ENCODE assay signal across 25 cellular contexts in genomic region chr10:48450811-48451466, GRCh38.
A peak's percentile ranks its signal among the peaks of the same experiment; 100 is the strongest.
DNase-seq lines count a peak whose midpoint lies in the region; ATAC-seq and TF ChIP-seq lines count a peak whose summit lies in the region.
"Had no signal": no experiment of that assay in that cellular context is flagged by ENCODE, and none has a peak within 500 bp of the region (broad histone marks: within the 10 kb centered on the region; RNA-seq: fewer than 3 reads in every experiment).

No MANE protein-coding gene starts in this region.

- H2BK12ac ChIP-seq in neuronal stem cell (ENCODE audit: low read length): no peak overlapping the region

- no peaks in the 10 kb centered on the region for H3K9me3 ChIP-seq in esophagus muscularis mucosa
- no peaks in the 10 kb centered on the region for H3K9me3 ChIP-seq in neuronal stem cell (replicated peaks in 1 of 2; ENCODE audit: control insufficient read depth in 2 of 2, insufficient read depth in 1 of 2, low read depth in 1 of 2, low read length in 2 of 2)
- H3K9me3 ChIP-seq: heart right ventricle, left ventricle myocardium inferior, right lobe of liver had no signal

- ATAC-seq in stimulated activated memory B cell treated with anti-CD40 and anti-IgM and Interleukin-4, amounts not matched to agents 10 μg/mL and 1 μg/mL and 100 μg/mL, for 72 hours: no peak
- ATAC-seq: right lobe of liver had no signal

- WGBS in esophagus muscularis mucosa: 93% methylated on average over 9 of the region's 39 CpGs
- WGBS in neuronal stem cell (ENCODE audit: extremely low coverage in 2 of 2, insufficient read length in 2 of 2, insufficient replicate concordance in 1 of 2), 2 donors: no CpG with 5 or more reads among the region's 39 CpGs

- no peak overlapping the region for H3K4ac ChIP-seq in neuronal stem cell (ENCODE audit: low read length)

- H3K4me2 ChIP-seq in neuronal stem cell (ENCODE audit: insufficient read depth, low read length, poor library complexity, severe bottlenecking): no peak overlapping the region

- H3K27ac ChIP-seq in esophagus muscularis mucosa (replicated peaks in 1 of 4) (no peak overlapping the region), neuronal stem cell (replicated peaks; ENCODE audit: low read length) (no peak overlapping the region)
- H3K27ac ChIP-seq: heart right ventricle, left ventricle myocardium inferior, right lobe of liver, SK-N-MC had no signal

- peak overlapping the region; percentile 99 for H3K14ac ChIP-seq in neuronal stem cell (ENCODE audit: low read length)

- in situ Hi-C loops in GM13976 (cut with MboI; ENCODE audit: low sequenced_read_pairs, unreplicated experiment): no loop called here

- H3K4me3 ChIP-seq in esophagus muscularis mucosa (no peak overlapping the region), neuronal stem cell (ENCODE audit: low read length in 2 of 2) (no peak overlapping the region)
- H3K4me3 ChIP-seq: heart right ventricle, left ventricle myocardium inferior, right lobe of liver, SK-N-MC had no signal

- H2AK5ac ChIP-seq in neuronal stem cell (ENCODE audit: low read depth, low read length): no peak overlapping the region

- H3K4me1 Mint-ChIP-seq in stimulated activated memory B cell treated with anti-CD40 and anti-IgM and Interleukin-4, amounts not matched to agents 10 μg/mL and 1 μg/mL and 100 μg/mL, for 72 hours: no peaks in the 10 kb centered on the region

- H3K9me3 Mint-ChIP-seq in stimulated activated memory B cell treated with anti-CD40 and anti-IgM and Interleukin-4, amounts not matched to agents 10 μg/mL and 1 μg/mL and 100 μg/mL, for 72 hours: no peaks in the 10 kb centered on the region
- H3K9me3 Mint-ChIP-seq: activated naive CD8-positive, alpha-beta T cell treated with anti-CD3 and anti-CD28 coated beads, Interleukin-2, amount 10 ng/mL, durations not matched to agents 7 days and 5 days; CD4-positive, alpha-beta T cell; central memory CD8-positive, alpha-beta T cell; nephron progenitor cell had no signal

- H4K8ac ChIP-seq in neuronal stem cell (ENCODE audit: low read depth, low read length): no peak overlapping the region

- H3K27me3 ChIP-seq in esophagus muscularis mucosa (no peaks in the 10 kb centered on the region), neuronal stem cell (ENCODE audit: control insufficient read depth in 3 of 3, insufficient read depth in 3 of 3, low read depth in 1 of 3, low read length in 3 of 3) (no peaks in the 10 kb centered on the region)
- H3K27me3 ChIP-seq: heart right ventricle, right lobe of liver had no signal

- H3K4me3 Mint-ChIP-seq in stimulated activated memory B cell treated with anti-CD40 and anti-IgM and Interleukin-4, amounts not matched to agents 10 μg/mL and 1 μg/mL and 100 μg/mL, for 72 hours: no peak overlapping the region
- H3K4me3 Mint-ChIP-seq: activated naive CD8-positive, alpha-beta T cell treated with anti-CD3 and anti-CD28 coated beads, Interleukin-2, amount 10 ng/mL, durations not matched to agents 7 days and 5 days; CD4-positive, alpha-beta T cell; central memory CD8-positive, alpha-beta T cell; nephron progenitor cell had no signal

- H2BK5ac ChIP-seq in neuronal stem cell (ENCODE audit: low read length): no peak overlapping the region

- TF ChIP-seq POLR2A in esophagus muscularis mucosa (IDR thresholded peaks at IDR 0.05; ENCODE audit: low read depth): no peak

- no peak overlapping the region for H2BK15ac ChIP-seq in neuronal stem cell (ENCODE audit: low read length)

- no peak overlapping the region for H2BK120ac ChIP-seq in neuronal stem cell (ENCODE audit: low read depth, low read length)

- no peak overlapping the region for H2AFZ ChIP-seq in neuronal stem cell (ENCODE audit: low read length)

- H3K36me3 Mint-ChIP-seq in stimulated activated memory B cell treated with anti-CD40 and anti-IgM and Interleukin-4, amounts not matched to agents 10 μg/mL and 1 μg/mL and 100 μg/mL, for 72 hours: no peaks in the 10 kb centered on the region
- H3K36me3 Mint-ChIP-seq: activated naive CD8-positive, alpha-beta T cell treated with anti-CD3 and anti-CD28 coated beads, Interleukin-2, amount 10 ng/mL, durations not matched to agents 7 days and 5 days had no signal

- H3K36me3 ChIP-seq in esophagus muscularis mucosa: peaks cover 0 to 5% (median 0%) of the 10 kb centered on the region in 4 donors
- H3K36me3 ChIP-seq in neuronal stem cell (replicated peaks in 1 of 2; ENCODE audit: control insufficient read depth in 2 of 2, insufficient read depth in 2 of 2, low read length in 2 of 2): no peaks in the 10 kb centered on the region
- H3K36me3 ChIP-seq: left ventricle myocardium inferior, right lobe of liver had no signal

- H4K91ac ChIP-seq in neuronal stem cell (ENCODE audit: low read depth, low read length, poor library complexity): no peak overlapping the region

- intact Hi-C loops in esophagus muscularis mucosa (cut with DNase I): no loop called here

- peak; percentile 50 for DNase-seq in D341Med (ENCODE audit: low spot score)
- peak; percentile 26 for DNase-seq in GM13976 (ENCODE audit: low spot score)
- DNase-seq in esophagus muscularis mucosa (ENCODE audit: extremely low spot score): peak; percentile 87
- DNase-seq in neuronal stem cell (ENCODE audit: low spot score): no peak
- no peak for DNase-seq in NCI-H2196 (lab: John Stamatoyannopoulos, UW; ENCODE audit: unreplicated experiment)
- DNase-seq in T-helper 2 cell: no peak
- no peak for DNase-seq in middle frontal gyrus (ENCODE audit: extremely low spot score, low spot score)
- DNase-seq: dermis blood vessel endothelial cell; DMS153; heart right ventricle; Karpas-422; left ventricle myocardium inferior; midbrain; NCI-H146; NCI-H2171; NCI-H526; nephron progenitor cell; stimulated activated CD4-positive, alpha-beta T cell treated with anti-CD3 and anti-CD28 coated beads, Interleukin-15, amount 100 ng/mL, for 24 hours; trophoblast cell had no signal

- peaks cover 45% of the 10 kb centered on the region for H3K27me3 Mint-ChIP-seq in stimulated activated memory B cell treated with anti-CD40 and anti-IgM and Interleukin-4, amounts not matched to agents 10 μg/mL and 1 μg/mL and 100 μg/mL, for 72 hours
- H3K27me3 Mint-ChIP-seq: activated naive CD8-positive, alpha-beta T cell treated with anti-CD3 and anti-CD28 coated beads, Interleukin-2, amount 10 ng/mL, durations not matched to agents 7 days and 5 days; CD4-positive, alpha-beta T cell had no signal

- TF ChIP-seq CTCF in GM13976 (IDR thresholded peaks at IDR 0.05; ENCODE audit: borderline replicate concordance, control extremely low read depth, extremely low read depth, insufficient read depth, missing control alignments) (no peak), esophagus muscularis mucosa (IDR thresholded peaks at IDR 0.05) (no peak)

- no peak for TF ChIP-seq EP300 in esophagus muscularis mucosa (IDR thresholded peaks at IDR 0.05)

- H3K18ac ChIP-seq in neuronal stem cell (ENCODE audit: low read length): peak overlapping the region; percentile 57

- H3K23ac ChIP-seq in neuronal stem cell (ENCODE audit: low read depth, low read length, poor library complexity): no peak overlapping the region

- peak overlapping the region; percentile 77 for H3K9ac ChIP-seq in neuronal stem cell (ENCODE audit: low read depth, low read length, poor library complexity)

- peaks cover 4% of the 10 kb centered on the region for H3K79me1 ChIP-seq in neuronal stem cell (ENCODE audit: low read depth, low read length)

- H3K4me1 ChIP-seq in esophagus muscularis mucosa (no peaks in the 10 kb centered on the region), neuronal stem cell (ENCODE audit: control insufficient read depth in 2 of 2, insufficient read depth in 1 of 2, low read depth in 1 of 2, low read length in 2 of 2) (no peaks in the 10 kb centered on the region)
- H3K4me1 ChIP-seq: heart right ventricle, left ventricle myocardium inferior, right lobe of liver had no signal

- no peak overlapping the region for H3K27ac Mint-ChIP-seq in stimulated activated memory B cell treated with anti-CD40 and anti-IgM and Interleukin-4, amounts not matched to agents 10 μg/mL and 1 μg/mL and 100 μg/mL, for 72 hours
- H3K27ac Mint-ChIP-seq: activated naive CD8-positive, alpha-beta T cell treated with anti-CD3 and anti-CD28 coated beads, Interleukin-2, amount 10 ng/mL, durations not matched to agents 7 days and 5 days; CD4-positive, alpha-beta T cell; nephron progenitor cell had no signal

Comparison
In these comparisons a context has a peak if more than half of its experiments do, and no peak if none do; other contexts are left out.
1. DNase-seq: peak in D341Med (single experiment), GM13976 (single experiment) and esophagus muscularis mucosa (single experiment); none in neuronal stem cell (single experiment), NCI-H2196 (single experiment), T-helper 2 cell (0 of 5) and middle frontal gyrus (single experiment).